Comparison of ENCODE assay signal across 2 cellular contexts in genomic region chr15:59948924-59949613, GRCh38.
TF ChIP-seq lines count a peak whose summit lies in the region.

No MANE protein-coding gene starts in this region.

TF ChIP-seq in HepG2, 621 proteins besides CTCF, POLR2A, EP300 and RAD21:
- TF ChIP-seq MZF1 (CRISPR knock-in tag; IDR thresholded peaks at IDR 0.05; ENCODE audit: borderline replicate concordance) (no peak), MAFF (IDR thresholded peaks at IDR 0.05; ENCODE audit: low read depth, low read length) (peak; percentile 55), SIN3A (IDR thresholded peaks at IDR 0.05; ENCODE audit: borderline replicate concordance, low read depth, low read length) (no peak), MAFK (conservative IDR thresholded peaks at IDR 0.05 in 1 of 2, IDR thresholded peaks at IDR 0.05 in 1 of 2; ENCODE audit: low read length in 2 of 2) (peak; percentile 33 to 72; a peak in 3 of 4 replicates)

TF ChIP-seq in K562, 482 proteins besides CTCF, POLR2A, EP300 and RAD21:
- TF ChIP-seq ZNF165 (CRISPR knock-in tag; IDR thresholded peaks at IDR 0.05; ENCODE audit: borderline replicate concordance) (no peak), ZNF316 (IDR thresholded peaks at IDR 0.05) (peak; percentile 41; the same call in 1 of the 2 replicates)
